In the genomic region with DNA sequence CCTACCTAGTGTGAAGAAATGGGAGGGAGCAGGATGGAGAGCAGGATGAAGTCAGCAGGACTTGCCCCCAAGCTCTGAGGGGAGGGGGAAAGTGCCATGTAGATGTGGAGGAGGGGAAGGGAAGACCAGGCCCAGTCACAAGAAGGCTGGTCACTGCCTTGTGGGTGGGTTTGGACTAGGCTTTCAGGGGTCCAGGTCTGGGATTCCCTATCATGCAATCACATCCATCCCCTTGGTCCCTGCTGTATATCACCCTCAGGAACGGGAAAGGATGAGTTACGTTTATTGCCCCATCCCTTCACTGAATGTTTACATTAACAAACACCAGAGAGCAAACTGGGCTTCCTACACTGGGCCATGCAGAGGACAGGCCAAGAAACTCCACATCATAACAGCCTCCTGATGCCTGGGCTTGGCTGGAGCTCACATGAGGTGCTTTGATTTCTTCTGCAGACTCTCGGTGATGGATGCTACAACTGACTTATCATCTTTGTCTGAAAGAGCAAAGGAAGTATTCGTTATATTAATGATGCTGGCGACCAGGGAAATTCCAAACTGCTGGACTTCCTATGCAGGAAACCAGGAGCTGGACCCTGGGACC, we compare ENCODE assay signal across 19 cellular contexts. TPM values are rescaled to one million over a fixed set of nuclear protein-coding genes. Genes with fewer than 3 reads are reported as not detected.
DNase-seq lines count a peak whose midpoint lies in the region; ATAC-seq and TF ChIP-seq lines count a peak whose summit lies in the region.
"Had no signal": no experiment of that assay in that cellular context is flagged by ENCODE, and none has a peak within 500 bp of the region (broad histone marks: within the 10 kb centered on the region; RNA-seq: fewer than 3 reads in every experiment).

No MANE protein-coding gene starts in this region.

- H3K4me3 Mint-ChIP-seq in T-helper 17 cell (no peak overlapping the region), endodermal cell (no peak overlapping the region)

- H3K27ac ChIP-seq in endodermal cell (ENCODE audit: low read depth, low read length) = no peak overlapping the region
- H3K27ac ChIP-seq in sigmoid colon = peak overlapping the region in 1 of 4 donors; percentile 19
- H3K27ac ChIP-seq: KMS-11 had no signal

- no peaks in the 10 kb centered on the region for H3K9me3 Mint-ChIP-seq in endodermal cell

- TF ChIP-seq CTCF in endodermal cell (conservative IDR thresholded peaks at IDR 0.05) = no peak
- TF ChIP-seq CTCF in sigmoid colon (IDR thresholded peaks at IDR 0.05) = no peak

- no peaks in the 10 kb centered on the region for H3K27me3 ChIP-seq in endodermal cell (ENCODE audit: control insufficient read depth, insufficient read depth, low read length, poor library complexity, severe bottlenecking)
- H3K27me3 ChIP-seq in sigmoid colon = no peaks in the 10 kb centered on the region

- H3K36me3 Mint-ChIP-seq in T-helper 17 cell (ENCODE audit: low read depth) (peaks cover 2% of the 10 kb centered on the region), endodermal cell (ENCODE audit: low read depth) (peaks cover 7% of the 10 kb centered on the region)

- H3K27ac Mint-ChIP-seq in T-helper 17 cell = peak overlapping the region; percentile 98
- H3K27ac Mint-ChIP-seq in endodermal cell = no peak overlapping the region

- TF ChIP-seq EP300 in sigmoid colon (IDR thresholded peaks at IDR 0.05) = no peak

- H3K4me1 ChIP-seq in endodermal cell (ENCODE audit: control insufficient read depth, insufficient read depth, low read length) (peaks cover 26% of the 10 kb centered on the region), sigmoid colon (peaks cover 0 to 43% (median 34%) of the 10 kb centered on the region in 4 donors)

- intact Hi-C loops in cardiac septum (cut with DNase I) = loop anchor here (10.0 kb wide), 1 partner anchor 309 kb away; a partner anchor contains a TSS
- intact Hi-C loops in Right ventricle myocardium superior (cut with DNase I) = loop anchor here (10.0 kb wide), 1 partner anchor 119 kb away; a partner anchor contains a TSS
- intact Hi-C loops in sigmoid colon (cut with DNase I) = no loop called here

- H3K27me3 Mint-ChIP-seq in T-helper 17 cell (no peaks in the 10 kb centered on the region), endodermal cell (ENCODE audit: insufficient read depth) (peaks cover 22% of the 10 kb centered on the region)

- H3K4me1 Mint-ChIP-seq in T-helper 17 cell = peaks cover 29% of the 10 kb centered on the region
- peaks cover 51% of the 10 kb centered on the region for H3K4me1 Mint-ChIP-seq in endodermal cell

- no peak for TF ChIP-seq POLR2A in sigmoid colon (IDR thresholded peaks at IDR 0.05)

- 89 to 94% methylated on average over 4 to 5 of the region's 5 CpGs for WGBS in endodermal cell (ENCODE audit: insufficient coverage in 1 of 2, insufficient read length in 1 of 2), 2 experiments
- WGBS in sigmoid colon, 2 donors = 76 to 82% methylated on average over 5 of the region's 5 CpGs

- peak; percentile 55 for DNase-seq in cardiac septum (ENCODE audit: low spot score)
- DNase-seq in Right ventricle myocardium superior = no peak
- no peak for DNase-seq in T-helper 17 cell
- no peak for DNase-seq in endodermal cell
- peak; percentile 70 for DNase-seq in sigmoid colon
- no peak for DNase-seq in kidney tubule cell (ENCODE audit: low spot score)
- no peak for DNase-seq in globus pallidus (ENCODE audit: low spot score)
- DNase-seq: IMR-90; NCI-H1105; NCI-H146; NCI-H226; NCI-H510A treated with DMSO at 0.1 percent for 48 hours; NCI-H748 treated with DMSO at 0.1 percent for 48 hours; NK-92 treated with Interleukin-12 subunit alpha and Interleukin-12 subunit beta, amount 100 ng/mL, for 24 hours had no signal

- peak overlapping the region; percentile 11 for H3K4me3 ChIP-seq in endodermal cell (ENCODE audit: low read length)
- H3K4me3 ChIP-seq in sigmoid colon = no peak overlapping the region

- peaks cover 4% of the 10 kb centered on the region for H3K36me3 ChIP-seq in endodermal cell (ENCODE audit: control insufficient read depth, insufficient read depth, low read length)
- peaks cover 0 to 17% (median 1%) of the 10 kb centered on the region in 4 donors for H3K36me3 ChIP-seq in sigmoid colon

- H3K9ac ChIP-seq in endodermal cell (ENCODE audit: extremely low read depth, low read length, poor library complexity, severe bottlenecking) = no peak overlapping the region
- H3K9ac ChIP-seq: KMS-11 had no signal

- no peak for ATAC-seq in Right ventricle myocardium superior (ENCODE audit: poor library complexity)
- no peak for ATAC-seq in T-helper 17 cell
- ATAC-seq in HG03097 (IDR thresholded peaks at IDR 0.05; ENCODE audit: low FRiP score, unreplicated experiment) = no peak
- ATAC-seq: Panc1 had no signal

- H3K9me3 ChIP-seq in T-helper 17 cell (ENCODE audit: control insufficient read depth, low read length, poor library complexity, severe bottlenecking) (no peaks in the 10 kb centered on the region), endodermal cell (ENCODE audit: control insufficient read depth, low read length) (no peaks in the 10 kb centered on the region), sigmoid colon (no peaks in the 10 kb centered on the region)

RNA-seq across cellular contexts. Expression of a gene that starts 5.6 kb away (rescaled TPM):
- total RNA-seq in cardiac septum (2.6 TPM), Right ventricle myocardium superior (4.3 TPM), T-helper 17 cell (1 to 10 TPM; 5.4 to 6.1 TPM), endodermal cell (1 to 10 TPM; 6.2 to 6.9 TPM), sigmoid colon (1 to 10 TPM; 3.7 to 5.3 (median 4.8) TPM)
- 2.0 TPM for polyA plus RNA-seq in endodermal cell (2013, experiment 1 of 2)
- 2.1 TPM for polyA plus RNA-seq in endodermal cell (2013, experiment 2 of 2)
- polyA plus RNA-seq in sigmoid colon = 1 to 10 TPM; 1.7 to 3.0 (median 2.3) TPM

RNA-seq across cellular contexts. Expression of a gene that starts 21.8 kb away (rescaled TPM):
- total RNA-seq in cardiac septum = 1.1 TPM
- 0.86 TPM for total RNA-seq in Right ventricle myocardium superior
- total RNA-seq in T-helper 17 cell = 1 to 10 TPM; 2.0 to 9.4 TPM
- 1 to 10 TPM in 1 of 2 donors, under 1 TPM in 1; 0.22 to 1.6 TPM for total RNA-seq in endodermal cell
- not detected for polyA plus RNA-seq in endodermal cell (2013, experiment 1 of 2)
- not detected for polyA plus RNA-seq in endodermal cell (2013, experiment 2 of 2)
- total RNA-seq in sigmoid colon = not detected
- under 1 TPM in 2 of 3 donors, not detected in 1; 0.46 to 0.52 TPM for polyA plus RNA-seq in sigmoid colon
- total RNA-seq: A172, IMR-90 had no signal
- polyA plus RNA-seq: CD14-positive monocyte, IMR-90 had no signal

Comparison
In these comparisons a context has a peak if more than half of its experiments do, and no peak if none do; other contexts are left out.
1. DNase-seq: peak in cardiac septum (single experiment) and sigmoid colon (single experiment); none in Right ventricle myocardium superior (single experiment), T-helper 17 cell (0 of 3), endodermal cell (single experiment), kidney tubule cell (single experiment) and globus pallidus (single experiment).